Comparison of ENCODE assay signal across 9 cellular contexts in the genomic region with DNA sequence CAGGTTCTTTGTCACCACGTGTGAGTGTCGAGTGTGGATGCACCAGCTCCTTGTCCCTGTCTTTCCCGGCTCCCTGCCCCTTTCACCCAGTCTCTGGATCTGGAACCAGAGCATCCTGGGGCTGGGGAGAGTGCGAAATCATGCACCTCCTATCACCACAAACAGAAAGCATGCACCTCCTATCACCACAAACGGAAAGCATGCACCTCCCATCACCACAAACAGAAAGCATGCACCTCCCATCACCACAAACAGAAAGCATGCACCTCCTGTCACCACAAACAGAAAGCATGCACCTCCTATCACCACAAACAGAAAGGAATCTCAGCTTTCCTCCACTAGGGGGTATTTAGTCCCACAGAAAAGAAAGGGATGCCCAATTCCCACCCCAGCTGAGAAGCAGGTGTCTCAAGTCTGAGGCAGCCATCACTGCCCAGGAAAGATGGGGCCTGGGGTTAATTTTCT. TPM values are rescaled to one million over a fixed set of nuclear protein-coding genes. Genes with fewer than 3 reads are reported as not detected.
DNase-seq lines count a peak whose midpoint lies in the region; ATAC-seq, FAIRE-seq and TF ChIP-seq lines count a peak whose summit lies in the region.
"Had no signal": no experiment of that assay in that cellular context is flagged by ENCODE, and none has a peak within 500 bp of the region (broad histone marks: within the 10 kb centered on the region; RNA-seq: fewer than 3 reads in every experiment).

No MANE protein-coding gene starts in this region.

- no peak overlapping the region for H2AFZ ChIP-seq in mammary epithelial cell (ENCODE audit: low read depth, low read length)

- H3K4me1 ChIP-seq in mammary epithelial cell (ENCODE audit: insufficient read depth, low read length): peaks cover 33% of the 10 kb centered on the region
- no peaks in the 10 kb centered on the region for H3K4me1 ChIP-seq in kidney (ENCODE audit: control insufficient read depth in 1 of 2, insufficient read depth in 1 of 2, low read depth in 1 of 2, low read length in 2 of 2)

- peaks cover 6% of the 10 kb centered on the region for H3K27me3 Mint-ChIP-seq in stimulated activated naive CD8-positive, alpha-beta T cell treated with anti-CD3 and anti-CD28 coated beads, Interleukin-15, Interleukin-2, amounts not matched to agents 100 ng/mL and 50 ng/mL, for 24 hours

- FAIRE-seq in kidney (lab: Jason Lieb, UNC): no peak

- H3K9ac ChIP-seq in mammary epithelial cell (ENCODE audit: insufficient read depth, low read length): no peak overlapping the region
- no peak overlapping the region for H3K9ac ChIP-seq in kidney (ENCODE audit: low read length in 2 of 2)

- peak overlapping the region; percentile 42 for H3K27ac Mint-ChIP-seq in stimulated activated naive CD8-positive, alpha-beta T cell treated with anti-CD3 and anti-CD28 coated beads, Interleukin-15, Interleukin-2, amounts not matched to agents 100 ng/mL and 50 ng/mL, for 24 hours
- H3K27ac Mint-ChIP-seq: brain had no signal

- H3K4me2 ChIP-seq in mammary epithelial cell (ENCODE audit: insufficient read depth, low read depth, low read length): no peak overlapping the region

- H3K36me3 ChIP-seq in mammary epithelial cell (ENCODE audit: insufficient read depth, low read length) (no peaks in the 10 kb centered on the region), kidney (ENCODE audit: control insufficient read depth in 1 of 2, insufficient read depth in 2 of 2, low read length in 2 of 2) (no peaks in the 10 kb centered on the region)

- H3K4me3 Mint-ChIP-seq in stimulated activated naive CD8-positive, alpha-beta T cell treated with anti-CD3 and anti-CD28 coated beads, Interleukin-15, Interleukin-2, amounts not matched to agents 100 ng/mL and 50 ng/mL, for 24 hours: peak overlapping the region; percentile 24
- H3K4me3 Mint-ChIP-seq: brain had no signal

- H3K4me3 ChIP-seq in mammary epithelial cell (replicated peaks in 1 of 3; ENCODE audit: insufficient read depth in 1 of 3, low read depth in 2 of 3, low read length in 3 of 3) (no peak overlapping the region), dorsolateral prefrontal cortex (no peak overlapping the region), kidney (ENCODE audit: low read length in 2 of 2) (no peak overlapping the region)

- peaks cover 7% of the 10 kb centered on the region for H3K79me2 ChIP-seq in mammary epithelial cell (ENCODE audit: insufficient read depth, low read length)

- H3K9me3 ChIP-seq in mammary epithelial cell (replicated peaks; ENCODE audit: insufficient read depth, low read length) (no peaks in the 10 kb centered on the region), kidney (ENCODE audit: control insufficient read depth in 1 of 2, low read length in 2 of 2) (no peaks in the 10 kb centered on the region)

- no peak overlapping the region for H3K27ac ChIP-seq in mammary epithelial cell (ENCODE audit: insufficient read depth, low read depth, low read length)
- H3K27ac ChIP-seq in dorsolateral prefrontal cortex: no peak overlapping the region
- no peak overlapping the region for H3K27ac ChIP-seq in kidney (ENCODE audit: low read depth in 2 of 2, low read length in 2 of 2)

- ATAC-seq in stimulated activated naive CD8-positive, alpha-beta T cell treated with anti-CD3 and anti-CD28 coated beads, Interleukin-15, Interleukin-2, amounts not matched to agents 100 U/mL and 50 U/mL, for 24 hours: no peak

- DNase-seq in stimulated activated naive CD8-positive, alpha-beta T cell treated with anti-CD3 and anti-CD28 coated beads, Interleukin-15, Interleukin-2, amounts not matched to agents 100 U/mL and 50 U/mL, for 24 hours: no peak
- peak; percentile 10 for DNase-seq in NCI-H345 treated with DMSO at 0.1 percent for 48 hours (lab: John Stamatoyannopoulos, UW; ENCODE audit: unreplicated experiment)
- no peak for DNase-seq in mammary epithelial cell
- DNase-seq in LoVo (ENCODE audit: low spot score): no peak
- DNase-seq in dorsolateral prefrontal cortex: no peak
- DNase-seq in dedifferentiated amniotic fluid mesenchymal stem cell (ENCODE audit: extremely low spot score): no peak
- no peak for DNase-seq in kidney

- no peaks in the 10 kb centered on the region for H3K36me3 Mint-ChIP-seq in stimulated activated naive CD8-positive, alpha-beta T cell treated with anti-CD3 and anti-CD28 coated beads, Interleukin-15, Interleukin-2, amounts not matched to agents 100 ng/mL and 50 ng/mL, for 24 hours (ENCODE audit: low read depth)
- H3K36me3 Mint-ChIP-seq: brain had no signal

- H3K27me3 ChIP-seq in mammary epithelial cell (ENCODE audit: insufficient read depth, low read length) (no peaks in the 10 kb centered on the region), dorsolateral prefrontal cortex (peaks cover 0 to 46% (median 19%) of the 10 kb centered on the region in 45 donors)

- WGBS in mammary epithelial cell (ENCODE audit: low coverage, missing lambda C conversion rate): 72% methylated on average over 4 of the region's 5 CpGs

- in situ Hi-C loops in mammary epithelial cell (cut with MboI; ENCODE audit: low sequenced_read_pairs in 2 of 2): no loop called here

- peaks cover 36% of the 10 kb centered on the region for H3K4me1 Mint-ChIP-seq in stimulated activated naive CD8-positive, alpha-beta T cell treated with anti-CD3 and anti-CD28 coated beads, Interleukin-15, Interleukin-2, amounts not matched to agents 100 ng/mL and 50 ng/mL, for 24 hours (ENCODE audit: low read depth)

- BruUV-seq in mammary epithelial cell (replicated peaks; lab: Mats Ljungman, UMichigan): no TSS peak

- dilution Hi-C loops in mammary epithelial cell (cut with HindIII; ENCODE audit: low sequenced_read_pairs): no loop called here

- H3K9me3 Mint-ChIP-seq in stimulated activated naive CD8-positive, alpha-beta T cell treated with anti-CD3 and anti-CD28 coated beads, Interleukin-15, Interleukin-2, amounts not matched to agents 100 ng/mL and 50 ng/mL, for 24 hours: no peaks in the 10 kb centered on the region

- CTCF ChIA-PET in mammary epithelial cell (lab: Charles Lee; ENCODE audit: low non-redundant PET): interaction anchor here (0.7 kb wide), 1 partner anchor 17 kb away, joined by 4 read pairs; the partner anchor contains the start of gene ACAD8

- intact Hi-C loops in mammary epithelial cell (cut with micrococcal nuclease): no loop called here
- intact Hi-C loops in dorsolateral prefrontal cortex (cut with DNase I): no loop called here
- intact Hi-C loops in kidney (cut with DNase I): no loop called here

- TF ChIP-seq CTCF in mammary epithelial cell (conservative IDR thresholded peaks at IDR 0.05 in 1 of 2, IDR thresholded peaks at IDR 0.05 in 1 of 2; ENCODE audit: extremely low read depth in 1 of 2, insufficient read depth in 1 of 2, low read depth in 1 of 2, low read length in 2 of 2) (peak; percentile 11 to 13), dorsolateral prefrontal cortex (IDR thresholded peaks at IDR 0.05 in 54 of 56, conservative IDR thresholded peaks at IDR 0.05 in 2 of 56; ENCODE audit: low read depth in 1 of 56, partially characterized antibody in 56 of 56) (no peak), kidney (IDR thresholded peaks at IDR 0.05; ENCODE audit: borderline replicate concordance, extremely low read depth, insufficient read depth) (no peak)

- H4K20me1 ChIP-seq in mammary epithelial cell (ENCODE audit: insufficient read depth, low read length): no peaks in the 10 kb centered on the region

RNA-seq across cellular contexts. Expression of gene GLB1L3, which starts 5.9 kb away (rescaled TPM):
- total RNA-seq in mammary epithelial cell (1 to 10 TPM in 1 of 2 donors, under 1 TPM in 1; 0.50 to 6.3 TPM), dorsolateral prefrontal cortex (10 to 100 TPM in 99 of 120 experiments, 1 to 10 TPM in 21; 5.3 to 26.4 (median 14.1) TPM), kidney (0.06 TPM)
- polyA plus RNA-seq in mammary epithelial cell (2.1 TPM), kidney (ENCODE audit: insufficient read depth, low read depth, low replicate concordance) (0.17 TPM)
- polyA minus RNA-seq in mammary epithelial cell: not detected

RNA-seq across cellular contexts. Expression of gene ACAD8, which starts 16.9 kb away (rescaled TPM):
- total RNA-seq in mammary epithelial cell: 10 to 100 TPM; 20.8 to 21.0 TPM
- polyA plus RNA-seq in mammary epithelial cell: 19.5 TPM
- polyA minus RNA-seq in mammary epithelial cell: 27.5 TPM
- 10 to 100 TPM; 30.4 to 56.7 (median 43.4) TPM for total RNA-seq in dorsolateral prefrontal cortex
- total RNA-seq in kidney: 28.1 TPM
- 42.1 TPM for polyA plus RNA-seq in kidney (ENCODE audit: insufficient read depth, low read depth, low replicate concordance)

RNA-seq across cellular contexts. Expression of gene THYN1, which starts 17.1 kb away (rescaled TPM):
- total RNA-seq in mammary epithelial cell (10 to 100 TPM; 30.2 to 38.0 TPM), dorsolateral prefrontal cortex (100 to 1,000 TPM in 3 of 120 experiments, 10 to 100 TPM in 117; 37.8 to 102 (median 75.3) TPM), kidney (32.2 TPM)
- polyA plus RNA-seq in mammary epithelial cell (42.9 TPM), kidney (ENCODE audit: insufficient read depth, low read depth, low replicate concordance) (74.0 TPM)
- polyA minus RNA-seq in mammary epithelial cell: 20.2 TPM

RNA-seq across cellular contexts. Expression of gene VPS26B, which starts 45.8 kb away (rescaled TPM):
- 10 to 100 TPM; 46.0 to 46.6 TPM for total RNA-seq in mammary epithelial cell
- polyA plus RNA-seq in mammary epithelial cell: 32.1 TPM
- polyA minus RNA-seq in mammary epithelial cell: 63.9 TPM
- 100 to 1,000 TPM in 20 of 120 experiments, 10 to 100 TPM in 100; 65.2 to 113 (median 90.6) TPM for total RNA-seq in dorsolateral prefrontal cortex
- total RNA-seq in kidney: 34.6 TPM
- 20.5 TPM for polyA plus RNA-seq in kidney (ENCODE audit: insufficient read depth, low read depth, low replicate concordance)

RNA-seq across cellular contexts. Expression of gene NCAPD3, which starts 46.5 kb away (rescaled TPM):
- 10 to 100 TPM; 16.2 to 36.9 TPM for total RNA-seq in mammary epithelial cell
- polyA plus RNA-seq in mammary epithelial cell: 33.3 TPM
- polyA minus RNA-seq in mammary epithelial cell: 26.0 TPM
- total RNA-seq in dorsolateral prefrontal cortex: 10 to 100 TPM; 13.4 to 32.0 (median 21.2) TPM
- 21.3 TPM for total RNA-seq in kidney
- polyA plus RNA-seq in kidney (ENCODE audit: insufficient read depth, low read depth, low replicate concordance): 3.7 TPM

Comparison
In these comparisons a context has a peak if more than half of its experiments do, and no peak if none do; other contexts are left out.
1. CTCF ChIP-seq: peak in mammary epithelial cell (2 of 2); none in dorsolateral prefrontal cortex (0 of 56) and kidney (single experiment).